ENCODE assay signal across 8 cellular contexts in the genomic region with DNA sequence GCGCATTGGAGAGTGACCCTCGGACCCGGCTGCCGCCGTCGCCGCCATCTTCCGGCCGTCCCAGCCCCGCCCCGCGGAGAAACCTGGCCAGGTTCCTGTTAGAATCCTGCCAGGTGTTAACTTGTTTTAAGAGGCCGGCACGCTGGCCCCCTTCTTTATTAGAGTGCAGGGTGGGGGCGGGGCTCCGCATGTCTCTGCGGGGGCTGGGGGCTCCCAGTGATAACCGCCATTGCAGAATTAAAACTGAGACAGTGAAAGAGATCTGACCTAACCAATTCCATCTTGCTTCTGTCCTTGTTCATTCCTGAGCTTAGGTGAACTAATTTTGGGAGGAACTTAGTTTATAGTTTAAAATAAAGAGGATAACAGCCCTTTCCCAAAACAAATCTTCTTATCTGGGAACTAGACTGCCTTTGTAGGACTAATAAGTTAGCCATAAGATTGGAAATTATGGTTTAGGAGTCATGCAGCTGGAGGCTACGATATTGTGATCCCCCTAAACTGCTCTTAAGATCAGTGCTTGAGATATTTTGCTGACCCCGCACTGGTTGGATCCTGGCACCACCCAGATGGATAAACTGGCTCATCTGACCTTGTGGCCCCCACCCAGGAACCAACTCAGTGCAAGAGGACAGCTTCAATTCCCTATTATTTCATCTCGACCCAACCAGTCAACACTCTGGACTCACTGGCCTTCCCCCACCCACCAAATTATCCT. TPM values are rescaled to one million over a fixed set of nuclear protein-coding genes. Genes with fewer than 3 reads are reported as not detected.
DNase-seq lines count a peak whose midpoint lies in the region; ATAC-seq and TF ChIP-seq lines count a peak whose summit lies in the region.

No MANE protein-coding gene starts in this region.

- peak overlapping the region; percentile 80 for H3K4me2 ChIP-seq in IMR-90 (ENCODE audit: low read depth, low read length)

- DNase-seq in AG04450 (ENCODE audit: low read depth, low spot score) (no peak), IMR-90 (no peak), cardiac fibroblast (ENCODE audit: low read depth in 2 of 2) (no peak), KG1 (lab: John Stamatoyannopoulos, UW) (no peak), NCI-H2081 treated with DMSO at 0.1 percent for 48 hours (lab: John Stamatoyannopoulos, UW) (no peak), GM19238 (ENCODE audit: insufficient read length, low spot score) (no peak)
- no peak for DNase-seq in activated CD8-positive, alpha-beta memory T cell treated with anti-CD3 and anti-CD28 coated beads, Interleukin-2, amount 50 U/mL, for 48 hours

- H3K27ac ChIP-seq in AG04450 (ENCODE audit: low read depth, low read length) (no peak overlapping the region), IMR-90 (ENCODE audit: insufficient read depth, low read length) (peak overlapping the region; percentile 28), muscle layer of duodenum (ENCODE audit: low read length) (peak overlapping the region; percentile 63)

- CTCF ChIA-PET in AG04450 (lab: Charles Lee), result interaction anchor here (0.6 to 2.5 kb wide), 2 partner anchors 35 to 58 kb away, joined by 4 to 7 read pairs; no protein-coding TSS in a partner anchor
- CTCF ChIA-PET in IMR-90 (lab: Yijun Ruan, JAX), result interaction anchor here (0.6 kb wide), 2 partner anchors 8 to 96 kb away, joined by 3 read pairs; no protein-coding TSS in a partner anchor

- no peak for TF ChIP-seq POLR2A in IMR-90 (IDR thresholded peaks at IDR 0.05; ENCODE audit: low read depth, low read length)

- 3% methylated on average over 6 of the region's 21 CpGs; no CpG with 5 or more reads in 1 of the 2 experiments for WGBS in IMR-90 (ENCODE audit: extremely low coverage in 2 of 2, insufficient read length in 1 of 2), 2 experiments

- H3K9me3 ChIP-seq in AG04450 (ENCODE audit: control insufficient read depth, insufficient read depth, low read length) (no peaks in the 10 kb centered on the region; the same call in 1 of the 2 replicates), IMR-90 (ENCODE audit: control insufficient read depth, insufficient read depth, low read length) (no peaks in the 10 kb centered on the region), muscle layer of duodenum (ENCODE audit: control insufficient read depth in 1 of 2, low read length in 2 of 2) (no peaks in the 10 kb centered on the region)

- peak overlapping the region; percentile 61 for H3K9ac ChIP-seq in IMR-90 (ENCODE audit: low read depth, low read length)

- peak overlapping the region; percentile 73 for H4K91ac ChIP-seq in IMR-90 (ENCODE audit: insufficient read depth, low read depth, low read length)

- peak overlapping the region; percentile 97 for H4K5ac ChIP-seq in IMR-90 (ENCODE audit: low read depth, low read length)

- peaks cover 10% of the 10 kb centered on the region; the same call in 1 of the 2 replicates for H3K9me1 ChIP-seq in IMR-90 (ENCODE audit: insufficient read depth, low read length)

- H3K18ac ChIP-seq in IMR-90 (ENCODE audit: low read depth, low read length), result no peak overlapping the region

- H3K4ac ChIP-seq in IMR-90 (ENCODE audit: low read depth, low read length), result peak overlapping the region; percentile 49

- peaks cover 34% of the 10 kb centered on the region for H4K20me1 ChIP-seq in IMR-90 (ENCODE audit: insufficient read depth, low read length)

- intact Hi-C loops in IMR-90 (cut with micrococcal nuclease), result loop anchor here (5.0 kb wide), 1 partner anchor 62 kb away; a partner anchor contains a TSS

- no peak for ATAC-seq in IMR-90 (ENCODE audit: low read depth)

- no peak for TF ChIP-seq CTCF in AG04450 (IDR thresholded peaks at IDR 0.05; ENCODE audit: low read depth, low read length)
- no peak for TF ChIP-seq CTCF in IMR-90 (conservative IDR thresholded peaks at IDR 0.05; ENCODE audit: low read depth, low read length)
- no peak for TF ChIP-seq CTCF in cardiac fibroblast (IDR thresholded peaks at IDR 0.05; ENCODE audit: low read depth, low read length)

- peaks cover 10% of the 10 kb centered on the region for H3K4me1 ChIP-seq in IMR-90 (ENCODE audit: control insufficient read depth, insufficient read depth, low read length)
- peaks cover 17 to 46% of the 10 kb centered on the region in 2 donors for H3K4me1 ChIP-seq in muscle layer of duodenum (ENCODE audit: control insufficient read depth in 1 of 2, insufficient read depth in 2 of 2, low read length in 2 of 2)

- peak overlapping the region; percentile 54; the same call in 1 of the 2 replicates for H3K56ac ChIP-seq in IMR-90 (ENCODE audit: extremely low read depth, insufficient read depth, low read length)

- no peak for TF ChIP-seq RAD21 in IMR-90 (IDR thresholded peaks at IDR 0.05; ENCODE audit: low read length)

- no peak overlapping the region for H2BK15ac ChIP-seq in IMR-90 (ENCODE audit: low read depth, low read length)

- dilution Hi-C loops in IMR-90 (cut with HindIII; ENCODE audit: low sequenced_read_pairs, unreplicated experiment), result no loop called here

- BruUV-seq in IMR-90 (replicated peaks; lab: Mats Ljungman, UMichigan), result no TSS peak

- H3K36me3 ChIP-seq in IMR-90 (ENCODE audit: control insufficient read depth, insufficient read depth, low read length) (no peaks in the 10 kb centered on the region), muscle layer of duodenum (ENCODE audit: control insufficient read depth in 1 of 2, insufficient read depth in 2 of 2, low read length in 2 of 2) (peaks cover 0 to 4% of the 10 kb centered on the region in 2 donors)

- peak overlapping the region; percentile 92 to 93 for H4K8ac ChIP-seq in IMR-90 (ENCODE audit: low read depth in 2 of 2, low read length in 2 of 2)

- H2BK120ac ChIP-seq in IMR-90 (ENCODE audit: low read depth, low read length), result peak overlapping the region; percentile 32; the same call in 1 of the 2 replicates

- H2AK5ac ChIP-seq in IMR-90 (ENCODE audit: low read depth, low read length), result peak overlapping the region; percentile 87

- peak overlapping the region; percentile 86 for H2AK9ac ChIP-seq in IMR-90 (replicated peaks; ENCODE audit: low read depth, low read length, poor library complexity)

- no peak overlapping the region for H2BK20ac ChIP-seq in IMR-90 (ENCODE audit: low read depth, low read length)

- H3K23ac ChIP-seq in IMR-90 (ENCODE audit: low read depth, low read length), result peak overlapping the region; percentile 87

- POLR2A ChIA-PET in AG04450 (lab: Yijun Ruan, JAX) (interaction anchor here (0.8 to 2.2 kb wide), 8 partner anchors 14 to 187 kb away, joined by 3 to 18 read pairs (median 6); a partner anchor contains a TSS), IMR-90 (lab: Charles Lee; ENCODE audit: unreplicated experiment) (no interaction called here)

- peaks cover 16 to 36% of the 10 kb centered on the region in 2 experiments for H3K79me1 ChIP-seq in IMR-90 (ENCODE audit: low read depth in 1 of 2, low read length in 2 of 2)

- peak overlapping the region; percentile 95 for H2AFZ ChIP-seq in IMR-90 (replicated peaks; ENCODE audit: low read length, poor library complexity)

- in situ Hi-C loops in IMR-90 (cut with MboI; ENCODE audit: low sequenced_read_pairs), result no loop called here

- H3K27me3 ChIP-seq in AG04450 (ENCODE audit: control insufficient read depth, insufficient read depth, low read length) (no peaks in the 10 kb centered on the region), IMR-90 (ENCODE audit: control insufficient read depth, insufficient read depth, low read length) (no peaks in the 10 kb centered on the region), muscle layer of duodenum (ENCODE audit: low read depth, low read length) (no peaks in the 10 kb centered on the region)

- H2BK5ac ChIP-seq in IMR-90 (ENCODE audit: low read depth, low read length, poor library complexity, severe bottlenecking), result peak overlapping the region; percentile 19

- H3K4me3 ChIP-seq in AG04450 (ENCODE audit: low read depth, low read length) (peak overlapping the region; percentile 88), IMR-90 (ENCODE audit: insufficient read depth, low read depth, low read length) (peak overlapping the region; percentile 60), cardiac fibroblast (replicated peaks in 1 of 2; ENCODE audit: low read depth in 2 of 2, low read length in 2 of 2) (peak overlapping the region; percentile 88 to 90), muscle layer of duodenum (ENCODE audit: low read depth in 1 of 2, low read length in 2 of 2) (peak overlapping the region; percentile 93 to 96)

- peak overlapping the region; percentile 81 for H3K14ac ChIP-seq in IMR-90 (replicated peaks; ENCODE audit: low read depth, low read length)

TF ChIP-seq in IMR-90, 13 proteins besides CTCF, POLR2A, EP300 and RAD21:
- TF ChIP-seq NFE2L2 (IDR thresholded peaks at IDR 0.05; ENCODE audit: low read depth, low read length), result no peak
- no peak for TF ChIP-seq SMC3 (IDR thresholded peaks at IDR 0.05; ENCODE audit: low read depth, low read length)
- no peak for TF ChIP-seq BHLHE40 (IDR thresholded peaks at IDR 0.05; ENCODE audit: low read depth, low read length)
- TF ChIP-seq, protein P1, sequence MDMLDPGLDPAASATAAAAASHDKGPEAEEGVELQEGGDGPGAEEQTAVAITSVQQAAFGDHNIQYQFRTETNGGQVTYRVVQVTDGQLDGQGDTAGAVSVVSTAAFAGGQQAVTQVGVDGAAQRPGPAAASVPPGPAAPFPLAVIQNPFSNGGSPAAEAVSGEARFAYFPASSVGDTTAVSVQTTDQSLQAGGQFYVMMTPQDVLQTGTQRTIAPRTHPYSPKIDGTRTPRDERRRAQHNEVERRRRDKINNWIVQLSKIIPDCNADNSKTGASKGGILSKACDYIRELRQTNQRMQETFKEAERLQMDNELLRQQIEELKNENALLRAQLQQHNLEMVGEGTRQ (IDR thresholded peaks at IDR 0.05; ENCODE audit: low read depth, low read length), result no peak
TF ChIP-seq in IMR-90: peak in this region for 0.

RNA-seq across cellular contexts. Expression of a gene that starts 0.5 kb away (rescaled TPM):
- polyA plus RNA-seq in AG04450 (2011; rRNA removed), result 84.2 and 106 TPM in 2 replicates
- polyA minus RNA-seq in AG04450 (2011; rRNA and poly(A)+ RNA removed), result 63.6 and 77.1 TPM in 2 replicates
- total RNA-seq in IMR-90 (2012; rRNA removed), result 138 and 189 TPM in 2 replicates
- polyA plus RNA-seq in IMR-90 (2012; rRNA removed), result 51.1 and 61.7 TPM in 2 replicates
- polyA plus RNA-seq in IMR-90 (2012; cell fraction: cytosol; rRNA removed), result 17.9 and 21.7 TPM in 2 replicates
- polyA plus RNA-seq in IMR-90 (2012; cell fraction: nucleus; rRNA removed; ENCODE audit: low replicate concordance), result 14.0 and 58.9 TPM in 2 replicates

RNA-seq across cellular contexts. Expression of a gene that starts 56.6 kb away (rescaled TPM):
- polyA plus RNA-seq in AG04450 (2011; rRNA removed) (45.3 and 48.7 TPM in 2 replicates), IMR-90 (2012; rRNA removed) (47.6 and 52.2 TPM in 2 replicates)
- polyA minus RNA-seq in AG04450 (2011; rRNA and poly(A)+ RNA removed), result 42.2 and 55.9 TPM in 2 replicates
- 20.0 and 35.7 TPM in 2 replicates for total RNA-seq in IMR-90 (2012; rRNA removed)
- polyA plus RNA-seq in IMR-90 (2012; cell fraction: cytosol; rRNA removed), result 15.4 and 45.4 TPM in 2 replicates
- 28.8 and 33.4 TPM in 2 replicates for polyA plus RNA-seq in IMR-90 (2012; cell fraction: nucleus; rRNA removed; ENCODE audit: low replicate concordance)

RNA-seq across cellular contexts. Expression of a gene that starts 56.9 kb away (rescaled TPM):
- 65.2 and 77.0 TPM in 2 replicates for polyA plus RNA-seq in AG04450 (2011; rRNA removed)
- polyA minus RNA-seq in AG04450 (2011; rRNA and poly(A)+ RNA removed), result 66.0 and 85.9 TPM in 2 replicates
- 85.5 and 94.3 TPM in 2 replicates for total RNA-seq in IMR-90 (2012; rRNA removed)
- polyA plus RNA-seq in IMR-90 (2012; rRNA removed), result 78.8 and 81.1 TPM in 2 replicates
- 70.6 and 76.8 TPM in 2 replicates for polyA plus RNA-seq in IMR-90 (2012; cell fraction: cytosol; rRNA removed)
- polyA plus RNA-seq in IMR-90 (2012; cell fraction: nucleus; rRNA removed; ENCODE audit: low replicate concordance), result 68.9 and 97.1 TPM in 2 replicates
